ENCODE assay signal across 10 cellular contexts in genomic region chr20:49887251-49887827, GRCh38. TPM values are rescaled to one million over a fixed set of nuclear protein-coding genes. Genes with fewer than 3 reads are reported as not detected.
A peak's percentile ranks its signal among the peaks of the same experiment; 100 is the strongest.
DNase-seq lines count a peak whose midpoint lies in the region; ATAC-seq, FAIRE-seq and TF ChIP-seq lines count a peak whose summit lies in the region.
"Had no signal": no experiment of that assay in that cellular context is flagged by ENCODE, and none has a peak within 500 bp of the region (broad histone marks: within the 10 kb centered on the region; RNA-seq: fewer than 3 reads in every experiment).

No MANE protein-coding gene starts in this region.

- H2BK20ac ChIP-seq in IMR-90 (ENCODE audit: low read depth, low read length): no peak overlapping the region

- peak; percentile 30; the same call in 1 of the 2 replicates for ATAC-seq in IMR-90 (ENCODE audit: low read depth)
- no peak for ATAC-seq in HepG2
- ATAC-seq in HG02870 (IDR thresholded peaks at IDR 0.05; ENCODE audit: unreplicated experiment): no peak

- H3K4ac ChIP-seq in IMR-90 (ENCODE audit: low read depth, low read length): no peak overlapping the region

- no peaks in the 10 kb centered on the region for H3K9me3 ChIP-seq in IMR-90 (ENCODE audit: control insufficient read depth, insufficient read depth, low read length)
- H3K9me3 ChIP-seq in breast epithelium: no peaks in the 10 kb centered on the region
- no peaks in the 10 kb centered on the region for H3K9me3 ChIP-seq in HepG2 (ENCODE audit: low read length)
- no peaks in the 10 kb centered on the region for H3K9me3 ChIP-seq in subcutaneous abdominal adipose tissue (ENCODE audit: control insufficient read depth in 5 of 5, low read length in 5 of 5)

- H3K27me3 ChIP-seq in IMR-90 (ENCODE audit: control insufficient read depth, insufficient read depth, low read length): no peaks in the 10 kb centered on the region
- H3K27me3 ChIP-seq in breast epithelium: no peaks in the 10 kb centered on the region
- no peaks in the 10 kb centered on the region for H3K27me3 ChIP-seq in HepG2 (ENCODE audit: control insufficient read depth in 1 of 2, insufficient read depth in 2 of 2, low read length in 2 of 2)
- H3K27me3 ChIP-seq in subcutaneous abdominal adipose tissue (ENCODE audit: control insufficient read depth in 5 of 5, insufficient read depth in 4 of 5, low read length in 5 of 5): no peaks in the 10 kb centered on the region

- no peak overlapping the region for H3K56ac ChIP-seq in IMR-90 (ENCODE audit: extremely low read depth, insufficient read depth, low read length)

- H2BK15ac ChIP-seq in IMR-90 (ENCODE audit: low read depth, low read length): no peak overlapping the region

- peak; percentile 38 for DNase-seq in IMR-90
- no peak for DNase-seq in breast epithelium (ENCODE audit: low spot score in 2 of 2)
- DNase-seq in HepG2 (ENCODE audit: low spot score): no peak
- no peak for DNase-seq in NCI-H446 (lab: John Stamatoyannopoulos, UW)
- no peak for DNase-seq in mucosa of gallbladder (ENCODE audit: low spot score)
- no peak for DNase-seq in putamen (ENCODE audit: low spot score)
- DNase-seq: activated gamma-delta T cell treated with Interleukin-2 at 50 U/mL for 16 hours, NCI-H1694 treated with DMSO at 0.1 percent for 48 hours had no signal

- peaks cover 0 to 4% of the 10 kb centered on the region in 2 experiments; a peak in 1 of 4 replicates for H3K79me1 ChIP-seq in IMR-90 (ENCODE audit: low read depth in 1 of 2, low read length in 2 of 2)

- in situ Hi-C loops in IMR-90 (cut with MboI; ENCODE audit: low sequenced_read_pairs) (no loop called here), HepG2 (cut with HindIII; ENCODE audit: extremely low pct_ligation_motif_present, low pct_unique_long_range_greater_than_20kb) (loop anchor here (5.0 to 25.0 kb wide), 2 partner anchors 280 to 550 kb away; no protein-coding TSS in a partner anchor)

- H3K9me1 ChIP-seq in IMR-90 (ENCODE audit: insufficient read depth, low read length): no peaks in the 10 kb centered on the region

- no peaks in the 10 kb centered on the region for H3K79me2 ChIP-seq in HepG2 (ENCODE audit: insufficient read depth, low read length)

- H3K27ac ChIP-seq in IMR-90 (ENCODE audit: insufficient read depth, low read length): no peak overlapping the region
- H3K27ac ChIP-seq in breast epithelium: peak overlapping the region; percentile 55 to 84
- H3K27ac ChIP-seq in HepG2 (ENCODE audit: extremely low read length, insufficient read depth, low read length): no peak overlapping the region
- peak overlapping the region; percentile 50 for H3K27ac ChIP-seq in subcutaneous abdominal adipose tissue (ENCODE audit: low read depth, low read length)

- no peak overlapping the region for H4K5ac ChIP-seq in IMR-90 (ENCODE audit: low read depth, low read length)

- WGBS in IMR-90 (ENCODE audit: extremely low coverage in 2 of 2, insufficient read length in 1 of 2), 2 experiments: 70% methylated on average over 2 of the region's 13 CpGs; no CpG with 5 or more reads in 1 of the 2 experiments
- WGBS in HepG2 (ENCODE audit: low lambda C conversion rate): 88% methylated on average over 13 of the region's 13 CpGs

- H3K18ac ChIP-seq in IMR-90 (ENCODE audit: low read depth, low read length): no peak overlapping the region

- TF ChIP-seq RAD21 in IMR-90 (IDR thresholded peaks at IDR 0.05; ENCODE audit: low read length) (no peak), HepG2 (CRISPR knock-in tag; IDR thresholded peaks at IDR 0.05) (no peak)

- no peak overlapping the region for H3K14ac ChIP-seq in IMR-90 (replicated peaks; ENCODE audit: low read depth, low read length)

- dilution Hi-C loops in IMR-90 (cut with HindIII; ENCODE audit: low sequenced_read_pairs, unreplicated experiment): no loop called here

- H3K9ac ChIP-seq in IMR-90 (ENCODE audit: low read depth, low read length) (no peak overlapping the region), HepG2 (ENCODE audit: insufficient read depth, low read depth, low read length) (no peak overlapping the region), subcutaneous abdominal adipose tissue (ENCODE audit: low read length in 5 of 5) (peak overlapping the region in 2 of 5 donors; percentile 32 to 62)

- TF ChIP-seq EP300 in HepG2 (IDR thresholded peaks at IDR 0.05; ENCODE audit: low read depth in 2 of 2, low read length in 2 of 2): no peak
- no peak for TF ChIP-seq EP300 in HepG2 (CRISPR knock-in tag; IDR thresholded peaks at IDR 0.05; ENCODE audit: borderline replicate concordance)

- H3K36me3 ChIP-seq in IMR-90 (ENCODE audit: control insufficient read depth, insufficient read depth, low read length): peaks cover 30% of the 10 kb centered on the region
- peaks cover 5% of the 10 kb centered on the region for H3K36me3 ChIP-seq in breast epithelium
- H3K36me3 ChIP-seq in HepG2 (replicated peaks in 1 of 2; ENCODE audit: control insufficient read depth in 1 of 2, insufficient read depth in 2 of 2, low read length in 2 of 2): peaks cover 13 to 28% of the 10 kb centered on the region in 2 experiments
- peaks cover 0 to 82% (median 52%) of the 10 kb centered on the region in 5 donors for H3K36me3 ChIP-seq in subcutaneous abdominal adipose tissue (ENCODE audit: control insufficient read depth in 5 of 5, insufficient read depth in 5 of 5, low read length in 5 of 5)

- H4K91ac ChIP-seq in IMR-90 (ENCODE audit: insufficient read depth, low read depth, low read length): no peak overlapping the region

- POLR2A ChIA-PET in IMR-90 (lab: Charles Lee; ENCODE audit: unreplicated experiment): no interaction called here
- POLR2A ChIA-PET in HepG2 (lab: Yijun Ruan, JAX): interaction anchor here (0.8 kb wide), 1 partner anchor 27 kb away, joined by 3 read pairs; no protein-coding TSS in a partner anchor

- H3K4me3 ChIP-seq in IMR-90 (ENCODE audit: insufficient read depth, low read depth, low read length): no peak overlapping the region
- no peak overlapping the region for H3K4me3 ChIP-seq in breast epithelium
- H3K4me3 ChIP-seq in HepG2 (replicated peaks in 1 of 3; ENCODE audit: insufficient read depth in 1 of 3, low read depth in 2 of 3, low read length in 3 of 3): no peak overlapping the region
- no peak overlapping the region for H3K4me3 ChIP-seq in subcutaneous abdominal adipose tissue (ENCODE audit: low read depth in 1 of 5, low read length in 5 of 5)

- TF ChIP-seq POLR2A in IMR-90 (IDR thresholded peaks at IDR 0.05; ENCODE audit: low read depth, low read length) (no peak), breast epithelium (IDR thresholded peaks at IDR 0.05) (no peak), HepG2 (IDR thresholded peaks at IDR 0.05; ENCODE audit: insufficient read depth in 1 of 2, low read depth in 2 of 2, low read length in 2 of 2) (no peak)

- H3K4me2 ChIP-seq in IMR-90 (ENCODE audit: low read depth, low read length): no peak overlapping the region
- H3K4me2 ChIP-seq in HepG2 (ENCODE audit: low read depth, low read length): no peak overlapping the region

- no peak overlapping the region for H2AFZ ChIP-seq in IMR-90 (replicated peaks; ENCODE audit: low read length, poor library complexity)
- no peak overlapping the region for H2AFZ ChIP-seq in HepG2 (ENCODE audit: low read length)

- BruUV-seq in IMR-90 (replicated peaks; lab: Mats Ljungman, UMichigan) (no TSS peak), HepG2 (replicated peaks; lab: Mats Ljungman, UMichigan) (no TSS peak)

- TF ChIP-seq CTCF in IMR-90 (conservative IDR thresholded peaks at IDR 0.05; ENCODE audit: low read depth, low read length): no peak
- TF ChIP-seq CTCF in breast epithelium (IDR thresholded peaks at IDR 0.05): no peak
- no peak for TF ChIP-seq CTCF in HepG2 (CRISPR knock-in tag; IDR thresholded peaks at IDR 0.05)

- no peak overlapping the region for H3K23ac ChIP-seq in IMR-90 (ENCODE audit: low read depth, low read length)

- peaks cover 20% of the 10 kb centered on the region; the same call in 1 of the 2 replicates for H3K4me1 ChIP-seq in IMR-90 (ENCODE audit: control insufficient read depth, insufficient read depth, low read length)
- peaks cover 0 to 3% of the 10 kb centered on the region in 2 donors for H3K4me1 ChIP-seq in breast epithelium
- H3K4me1 ChIP-seq in HepG2 (ENCODE audit: insufficient read depth, low read length): peaks cover 14% of the 10 kb centered on the region
- H3K4me1 ChIP-seq in subcutaneous abdominal adipose tissue (ENCODE audit: control insufficient read depth in 5 of 5, insufficient read depth in 5 of 5, low read length in 5 of 5): peaks cover 4 to 31% (median 22%) of the 10 kb centered on the region in 5 donors

- intact Hi-C loops in IMR-90 (cut with micrococcal nuclease) (no loop called here), breast epithelium (cut with DNase I; ENCODE audit: low total_unique reads) (no loop called here), HepG2 (cut with micrococcal nuclease; ENCODE audit: unreplicated experiment) (no loop called here)

- CTCF ChIA-PET in IMR-90 (lab: Yijun Ruan, JAX) (interaction anchor here (1.3 kb wide), 2 partner anchors 26 to 41 kb away, joined by 3 read pairs; no protein-coding TSS in a partner anchor), HepG2 (lab: Yijun Ruan, JAX; ENCODE audit: low intra/inter-chr PET ratio, low total read pairs) (interaction anchor here (4.3 kb wide), 1 partner anchor 278 kb away, joined by 74 read pairs; no protein-coding TSS in a partner anchor)

- no peak overlapping the region for H2BK120ac ChIP-seq in IMR-90 (ENCODE audit: low read depth, low read length)

- no peak overlapping the region for H2BK5ac ChIP-seq in IMR-90 (ENCODE audit: low read depth, low read length, poor library complexity, severe bottlenecking)

- no peak overlapping the region for H2AK5ac ChIP-seq in IMR-90 (ENCODE audit: low read depth, low read length)

- no peak for FAIRE-seq in HepG2 (lab: Jason Lieb, UNC)

- 0 out of 2 replicates have a peak, but pooled peaks cover 9% of the 10 kb centered on the region for H4K20me1 ChIP-seq in IMR-90 (ENCODE audit: insufficient read depth, low read length)
- H4K20me1 ChIP-seq in HepG2 (ENCODE audit: insufficient read depth, low read length): no peaks in the 10 kb centered on the region

- H2AK9ac ChIP-seq in IMR-90 (replicated peaks; ENCODE audit: low read depth, low read length, poor library complexity): peak overlapping the region; percentile 68

- no peak overlapping the region for H4K8ac ChIP-seq in IMR-90 (ENCODE audit: low read depth in 2 of 2, low read length in 2 of 2)

RNA-seq across cellular contexts. Expression of gene SPATA2, which starts 28.0 kb away (rescaled TPM):
- total RNA-seq in IMR-90 (2012; rRNA removed) (1.3 and 1.4 TPM in 2 replicates), breast epithelium (1 to 10 TPM; 1.8 to 4.6 (median 4.0) TPM), HepG2 (2016; rRNA removed; fragmentation: Illumina TruSeq; extraction: Trizol) (3.2 and 4.3 TPM in 2 replicates), mucosa of gallbladder (13.4 TPM)
- polyA plus RNA-seq in IMR-90 (2012; rRNA removed) (4.4 and 4.5 TPM in 2 replicates), HepG2 (2011; rRNA removed) (8.7 and 9.5 TPM in 2 replicates)
- 3.5 and 5.8 TPM in 2 replicates for polyA plus RNA-seq in IMR-90 (2012; cell fraction: cytosol; rRNA removed)
- 5.9 and 9.4 TPM in 2 replicates for polyA plus RNA-seq in IMR-90 (2012; cell fraction: nucleus; rRNA removed; ENCODE audit: low replicate concordance)
- total RNA-seq in HepG2 (2016; cell fraction: cytosol; rRNA removed; fragmentation: Illumina TruSeq; extraction: Trizol; ENCODE audit: low read depth): 1.9 TPM in 2 replicates
- 3.3 and 3.4 TPM in 2 replicates for total RNA-seq in HepG2 (2016; cell fraction: insoluble cytoplasmic fraction; rRNA removed; fragmentation: Illumina TruSeq; extraction: Trizol)
- total RNA-seq in HepG2 (2016; cell fraction: membrane; rRNA removed; fragmentation: Illumina TruSeq; extraction: Trizol): 5.6 and 6.9 TPM in 2 replicates
- total RNA-seq in HepG2 (2016; cell fraction: nucleus; rRNA removed; fragmentation: Illumina TruSeq; extraction: Trizol): 3.5 and 4.4 TPM in 2 replicates
- 6.2 and 6.7 TPM in 2 replicates for polyA plus RNA-seq in HepG2 (2011; cell fraction: cytosol; rRNA removed)
- polyA plus RNA-seq in HepG2 (2011; cell fraction: nucleus; rRNA removed): 9.5 and 9.7 TPM in 2 replicates
- 7.5 and 8.6 TPM in 2 replicates for polyA plus RNA-seq in HepG2 (2012)
- polyA plus RNA-seq in HepG2 (2016; cell fraction: cytosol; fragmentation: Illumina TruSeq; extraction: Trizol; ENCODE audit: low read depth): 2.9 and 3.5 TPM in 2 replicates
- 8.7 and 11.5 TPM in 2 replicates for polyA plus RNA-seq in HepG2 (2016; cell fraction: insoluble cytoplasmic fraction; fragmentation: Illumina TruSeq; extraction: Trizol; ENCODE audit: low read depth)
- polyA plus RNA-seq in HepG2 (2016; cell fraction: membrane; fragmentation: Illumina TruSeq; extraction: Trizol; ENCODE audit: low read depth): 9.3 and 9.7 TPM in 2 replicates
- polyA plus RNA-seq in HepG2 (2016; cell fraction: nucleus; fragmentation: Illumina TruSeq; extraction: Trizol; ENCODE audit: insufficient read depth, low read depth): 11.3 and 13.5 TPM in 2 replicates
- 11.4 and 11.8 TPM in 2 replicates for polyA minus RNA-seq in HepG2 (2011; rRNA and poly(A)+ RNA removed; ENCODE audit: low replicate concordance)
- polyA minus RNA-seq in HepG2 (2011; cell fraction: cytosol; rRNA and poly(A)+ RNA removed): 6.0 and 6.9 TPM in 2 replicates
- polyA minus RNA-seq in HepG2 (2011; cell fraction: nucleus; rRNA and poly(A)+ RNA removed): 5.5 and 6.7 TPM in 2 replicates

RNA-seq across cellular contexts. Expression of gene RNF114, which starts 48.9 kb away (rescaled TPM):
- total RNA-seq in IMR-90 (2012; rRNA removed): 44.6 and 49.7 TPM in 2 replicates
- 55.0 and 62.3 TPM in 2 replicates for polyA plus RNA-seq in IMR-90 (2012; rRNA removed)
- polyA plus RNA-seq in IMR-90 (2012; cell fraction: cytosol; rRNA removed): 122 and 166 TPM in 2 replicates
- polyA plus RNA-seq in IMR-90 (2012; cell fraction: nucleus; rRNA removed; ENCODE audit: low replicate concordance): 88.0 and 111 TPM in 2 replicates
- total RNA-seq in breast epithelium: 100 to 1,000 TPM; 224 TPM
- total RNA-seq in HepG2 (2016; rRNA removed; fragmentation: Illumina TruSeq; extraction: Trizol): 119 and 137 TPM in 2 replicates
- 20.7 and 21.9 TPM in 2 replicates for total RNA-seq in HepG2 (2016; cell fraction: cytosol; rRNA removed; fragmentation: Illumina TruSeq; extraction: Trizol; ENCODE audit: low read depth)
- 117 and 134 TPM in 2 replicates for total RNA-seq in HepG2 (2016; cell fraction: insoluble cytoplasmic fraction; rRNA removed; fragmentation: Illumina TruSeq; extraction: Trizol)
- total RNA-seq in HepG2 (2016; cell fraction: membrane; rRNA removed; fragmentation: Illumina TruSeq; extraction: Trizol): 58.2 and 60.7 TPM in 2 replicates
- 54.0 and 64.8 TPM in 2 replicates for total RNA-seq in HepG2 (2016; cell fraction: nucleus; rRNA removed; fragmentation: Illumina TruSeq; extraction: Trizol)
- 120 and 126 TPM in 2 replicates for polyA plus RNA-seq in HepG2 (2011; rRNA removed)
- 177 and 201 TPM in 2 replicates for polyA plus RNA-seq in HepG2 (2011; cell fraction: cytosol; rRNA removed)
- 108 and 112 TPM in 2 replicates for polyA plus RNA-seq in HepG2 (2011; cell fraction: nucleus; rRNA removed)
- 108 and 111 TPM in 2 replicates for polyA plus RNA-seq in HepG2 (2012)
- polyA plus RNA-seq in HepG2 (2016; cell fraction: cytosol; fragmentation: Illumina TruSeq; extraction: Trizol; ENCODE audit: low read depth): 27.1 and 29.4 TPM in 2 replicates
- 140 and 169 TPM in 2 replicates for polyA plus RNA-seq in HepG2 (2016; cell fraction: insoluble cytoplasmic fraction; fragmentation: Illumina TruSeq; extraction: Trizol; ENCODE audit: low read depth)
- 33.3 and 36.2 TPM in 2 replicates for polyA plus RNA-seq in HepG2 (2016; cell fraction: membrane; fragmentation: Illumina TruSeq; extraction: Trizol; ENCODE audit: low read depth)
- 104 and 116 TPM in 2 replicates for polyA plus RNA-seq in HepG2 (2016; cell fraction: nucleus; fragmentation: Illumina TruSeq; extraction: Trizol; ENCODE audit: insufficient read depth, low read depth)
- 71.3 and 124 TPM in 2 replicates for polyA minus RNA-seq in HepG2 (2011; rRNA and poly(A)+ RNA removed; ENCODE audit: low replicate concordance)
- polyA minus RNA-seq in HepG2 (2011; cell fraction: cytosol; rRNA and poly(A)+ RNA removed): 93.0 and 100 TPM in 2 replicates
- 73.1 and 76.2 TPM in 2 replicates for polyA minus RNA-seq in HepG2 (2011; cell fraction: nucleus; rRNA and poly(A)+ RNA removed)
- total RNA-seq in mucosa of gallbladder: 78.8 TPM

Comparison
In these comparisons a context has a peak if more than half of its experiments do, and no peak if none do; other contexts are left out.
1. H3K27ac ChIP-seq: peak in breast epithelium (2 of 2) and subcutaneous abdominal adipose tissue (single experiment); none in IMR-90 (single experiment) and HepG2 (single experiment).